In the genomic region with DNA sequence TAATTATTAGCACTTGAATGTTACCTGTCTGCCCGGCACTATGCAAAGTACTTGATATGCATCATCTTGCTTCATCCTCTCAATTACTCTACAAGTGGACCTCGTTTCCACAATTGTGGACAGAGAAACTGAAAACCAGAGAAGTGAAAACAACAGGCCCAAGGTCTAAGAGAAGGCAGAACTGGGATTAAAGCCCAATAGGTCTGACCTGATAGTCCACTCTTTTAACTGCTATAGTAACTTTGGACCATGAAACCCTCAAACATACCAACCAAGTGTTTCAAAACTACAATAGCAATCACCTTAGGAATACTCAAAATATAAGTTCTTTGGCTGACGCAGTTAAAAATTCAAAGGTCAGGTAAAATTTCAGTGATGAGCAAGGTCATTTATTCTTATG, we compare ENCODE assay signal across 24 cellular contexts. TPM values are rescaled to one million over a fixed set of nuclear protein-coding genes. Genes with fewer than 3 reads are reported as not detected.
A peak's percentile ranks its signal among the peaks of the same experiment; 100 is the strongest.
DNase-seq lines count a peak whose midpoint lies in the region; ATAC-seq and TF ChIP-seq lines count a peak whose summit lies in the region.
"Had no signal": no experiment of that assay in that cellular context is flagged by ENCODE, and none has a peak within 500 bp of the region (broad histone marks: within the 10 kb centered on the region; RNA-seq: fewer than 3 reads in every experiment).

No MANE protein-coding gene starts in this region.

- peaks cover 17 to 56% (median 50%) of the 10 kb centered on the region in 4 donors for H3K4me1 ChIP-seq in liver (ENCODE audit: control insufficient read depth in 4 of 4, insufficient read depth in 4 of 4, low read length in 3 of 4)
- H3K4me1 ChIP-seq: SJCRH30 had no signal

- ATAC-seq in natural killer cell treated with Interleukin-12 subunit alpha and Interleukin-12 subunit beta and Interleukin-15 and Interleukin-18, amount 100 ng/mL, for 72 hours, result no peak
- ATAC-seq in natural killer cell (no peak), GM21619 (IDR thresholded peaks at IDR 0.05; ENCODE audit: unreplicated experiment) (no peak)
- ATAC-seq: body of pancreas; CD8-positive, alpha-beta T cell; effector memory CD8-positive, alpha-beta T cell; pancreas; PC-3; T-helper 17 cell had no signal

- intact Hi-C loops in natural killer cell (cut with micrococcal nuclease), result no loop called here
- intact Hi-C loops in activated T-helper 2 cell treated with anti-CD3 and anti-CD28 coated beads, Interferon-gamma antibody, Interleukin-2, Interleukin-4, amounts not matched to agents 10 μg/mL and 5 μg/mL and 100 μg/mL, durations not matched to agents 14 hours and 24 hours and 36 hours (cut with micrococcal nuclease), result no loop called here

- H3K27me3 ChIP-seq in liver (ENCODE audit: control insufficient read depth in 4 of 4, insufficient read depth in 4 of 4, low read length in 3 of 4), result no peaks in the 10 kb centered on the region
- H3K27me3 ChIP-seq: body of pancreas, esophagus squamous epithelium, pancreas, SJCRH30 had no signal

- no peaks in the 10 kb centered on the region for H3K27me3 Mint-ChIP-seq in natural killer cell treated with Interleukin-12 subunit alpha and Interleukin-12 subunit beta and Interleukin-15 and Interleukin-18, amount 100 ng/mL, for 72 hours
- no peaks in the 10 kb centered on the region for H3K27me3 Mint-ChIP-seq in natural killer cell (ENCODE audit: low read depth in 2 of 2)
- no peaks in the 10 kb centered on the region for H3K27me3 Mint-ChIP-seq in activated T-helper 2 cell treated with anti-CD3 and anti-CD28 coated beads, Interferon-gamma antibody, Interleukin-2, Interleukin-4, amounts not matched to agents 10 μg/mL and 5 μg/mL and 100 μg/mL, durations not matched to agents 14 hours and 24 hours and 36 hours (ENCODE audit: low read depth)
- H3K27me3 Mint-ChIP-seq: effector memory CD8-positive, alpha-beta T cell; T-helper 17 cell had no signal

- H3K36me3 Mint-ChIP-seq in natural killer cell treated with Interleukin-12 subunit alpha and Interleukin-12 subunit beta and Interleukin-15 and Interleukin-18, amount 100 ng/mL, for 72 hours, result peaks cover 4% of the 10 kb centered on the region
- no peaks in the 10 kb centered on the region for H3K36me3 Mint-ChIP-seq in natural killer cell
- peaks cover 55% of the 10 kb centered on the region for H3K36me3 Mint-ChIP-seq in activated T-helper 2 cell treated with anti-CD3 and anti-CD28 coated beads, Interferon-gamma antibody, Interleukin-2, Interleukin-4, amounts not matched to agents 10 μg/mL and 5 μg/mL and 100 μg/mL, durations not matched to agents 14 hours and 24 hours and 36 hours (ENCODE audit: low read depth)

- 39% methylated on average over 3 of the region's 3 CpGs for WGBS in liver

- no peak for TF ChIP-seq CTCF in natural killer cell (IDR thresholded peaks at IDR 0.05)
- TF ChIP-seq CTCF in liver (IDR thresholded peaks at IDR 0.05; ENCODE audit: low read depth, low read length, missing input control), result no peak

- no peaks in the 10 kb centered on the region for H3K9me3 Mint-ChIP-seq in natural killer cell treated with Interleukin-12 subunit alpha and Interleukin-12 subunit beta and Interleukin-15 and Interleukin-18, amount 100 ng/mL, for 72 hours
- H3K9me3 Mint-ChIP-seq in natural killer cell, result no peaks in the 10 kb centered on the region
- no peaks in the 10 kb centered on the region for H3K9me3 Mint-ChIP-seq in activated T-helper 2 cell treated with anti-CD3 and anti-CD28 coated beads, Interferon-gamma antibody, Interleukin-2, Interleukin-4, amounts not matched to agents 10 μg/mL and 5 μg/mL and 100 μg/mL, durations not matched to agents 14 hours and 24 hours and 36 hours
- H3K9me3 Mint-ChIP-seq: CD8-positive, alpha-beta T cell; effector memory CD8-positive, alpha-beta T cell had no signal

- H3K27ac Mint-ChIP-seq in natural killer cell treated with Interleukin-12 subunit alpha and Interleukin-12 subunit beta and Interleukin-15 and Interleukin-18, amount 100 ng/mL, for 72 hours, result peak overlapping the region in 1 of 2 donors; percentile 90
- peak overlapping the region in 1 of 2 donors; percentile 42 for H3K27ac Mint-ChIP-seq in natural killer cell
- H3K27ac Mint-ChIP-seq in activated T-helper 2 cell treated with anti-CD3 and anti-CD28 coated beads, Interferon-gamma antibody, Interleukin-2, Interleukin-4, amounts not matched to agents 10 μg/mL and 5 μg/mL and 100 μg/mL, durations not matched to agents 14 hours and 24 hours and 36 hours, result peak overlapping the region; percentile 60
- H3K27ac Mint-ChIP-seq: CD8-positive, alpha-beta T cell had no signal

- peak overlapping the region; percentile 25 for H3K4me3 Mint-ChIP-seq in natural killer cell treated with Interleukin-12 subunit alpha and Interleukin-12 subunit beta and Interleukin-15 and Interleukin-18, amount 100 ng/mL, for 72 hours
- H3K4me3 Mint-ChIP-seq in natural killer cell, result no peak overlapping the region
- peak overlapping the region; percentile 39 for H3K4me3 Mint-ChIP-seq in activated T-helper 2 cell treated with anti-CD3 and anti-CD28 coated beads, Interferon-gamma antibody, Interleukin-2, Interleukin-4, amounts not matched to agents 10 μg/mL and 5 μg/mL and 100 μg/mL, durations not matched to agents 14 hours and 24 hours and 36 hours (ENCODE audit: low read depth)
- H3K4me3 Mint-ChIP-seq: CD8-positive, alpha-beta T cell had no signal

- TF ChIP-seq RAD21 in liver (IDR thresholded peaks at IDR 0.05), result no peak

- no peaks in the 10 kb centered on the region for H3K9me3 ChIP-seq in liver (ENCODE audit: control insufficient read depth in 4 of 4, low read length in 3 of 4)
- H3K9me3 ChIP-seq: body of pancreas, esophagus squamous epithelium, HAP-1, pancreas, SJCRH30 had no signal

- no peak overlapping the region for H3K9ac ChIP-seq in liver (ENCODE audit: low read depth in 1 of 2, low read length in 2 of 2)

- H3K36me3 ChIP-seq in liver (ENCODE audit: control insufficient read depth in 4 of 4, insufficient read depth in 3 of 4, low read depth in 1 of 4, low read length in 3 of 4), result peaks cover 0 to 3% (median under 1%) of the 10 kb centered on the region in 4 donors
- H3K36me3 ChIP-seq: HAP-1, pancreas had no signal

- H3K27ac ChIP-seq in liver (ENCODE audit: low read depth in 1 of 2, low read length in 2 of 2), result peak overlapping the region in 1 of 2 donors; percentile 33
- H3K27ac ChIP-seq: HL-60, pancreas, SJCRH30 had no signal

- no peak overlapping the region for H3K4me3 ChIP-seq in liver (ENCODE audit: low read depth in 1 of 3, low read length in 3 of 3)
- H3K4me3 ChIP-seq: body of pancreas, esophagus squamous epithelium, HAP-1, pancreas, SJCRH30 had no signal

- DNase-seq in natural killer cell treated with Interleukin-12 subunit alpha and Interleukin-12 subunit beta and Interleukin-15 and Interleukin-18, amount 100 ng/mL, for 72 hours (ENCODE audit: low spot score), result no peak
- DNase-seq in natural killer cell, result no peak
- DNase-seq in activated T-helper 2 cell treated with anti-CD3 and anti-CD28 coated beads, Interferon-gamma antibody, Interleukin-2, Interleukin-4, amounts not matched to agents 10 μg/mL and 5 μg/mL and 100 μg/mL, durations not matched to agents 14 hours and 24 hours and 36 hours (ENCODE audit: low spot score), result no peak
- DNase-seq in activated gamma-delta T cell treated with Interleukin-2 at 50 U/mL for 16 hours, result no peak
- DNase-seq in NCI-H524 treated with DMSO at 0.1 percent for 48 hours (lab: John Stamatoyannopoulos, UW), result no peak
- DNase-seq: activated CD4-positive, alpha-beta T cell treated with anti-CD3 and anti-CD28 coated beads, Interleukin-2, amount 50 U/mL, for 1 hour; activated CD8-positive, alpha-beta memory T cell treated with anti-CD3 and anti-CD28 coated beads, Interleukin-2, amount 50 U/mL, for 48 hours; activated naive CD4-positive, alpha-beta T cell treated with anti-CD3 and anti-CD28 coated beads, Interleukin-2, amount 50 U/mL, for 16 hours; body of pancreas; CD8-positive, alpha-beta T cell; effector memory CD8-positive, alpha-beta T cell; esophagus squamous epithelium; kidney; NCI-H1105; NCI-H2081 treated with DMSO at 0.1 percent for 48 hours; NCI-H446; pancreas; PC-3; SJCRH30; T-helper 17 cell had no signal

- H3K4me1 Mint-ChIP-seq in natural killer cell treated with Interleukin-12 subunit alpha and Interleukin-12 subunit beta and Interleukin-15 and Interleukin-18, amount 100 ng/mL, for 72 hours (ENCODE audit: low read depth in 2 of 2), result peaks cover 58 to 64% of the 10 kb centered on the region in 2 donors
- peaks cover 44 to 50% of the 10 kb centered on the region in 2 donors for H3K4me1 Mint-ChIP-seq in natural killer cell
- peaks cover 40% of the 10 kb centered on the region for H3K4me1 Mint-ChIP-seq in activated T-helper 2 cell treated with anti-CD3 and anti-CD28 coated beads, Interferon-gamma antibody, Interleukin-2, Interleukin-4, amounts not matched to agents 10 μg/mL and 5 μg/mL and 100 μg/mL, durations not matched to agents 14 hours and 24 hours and 36 hours (ENCODE audit: low read depth)

RNA-seq across cellular contexts. Expression of a gene that starts 7.3 kb away (rescaled TPM):
- total RNA-seq in natural killer cell treated with Interleukin-12 subunit alpha and Interleukin-12 subunit beta and Interleukin-15 and Interleukin-18, amount 100 ng/mL, for 72 hours, result 100 to 1,000 TPM; 171 to 344 TPM
- total RNA-seq in natural killer cell (100 to 1,000 TPM; 190 to 246 (median 206) TPM), liver (100 to 1,000 TPM in 1 of 2 donors, 10 to 100 TPM in 1; 68.7 to 301 TPM)
- 250 and 262 TPM in 2 replicates for total RNA-seq in activated T-helper 2 cell treated with anti-CD3 and anti-CD28 coated beads, Interferon-gamma antibody, Interleukin-2, Interleukin-4, amounts not matched to agents 10 μg/mL and 5 μg/mL and 100 μg/mL, durations not matched to agents 14 hours and 24 hours and 36 hours
- polyA plus RNA-seq in liver, result 100 to 1,000 TPM; 104 to 123 TPM
- total RNA-seq: PC-3 had no signal

RNA-seq across cellular contexts. Expression of a gene that starts 42.1 kb away (rescaled TPM):
- under 1 TPM in 1 of 2 donors, not detected in 1; 0.17 TPM for total RNA-seq in natural killer cell treated with Interleukin-12 subunit alpha and Interleukin-12 subunit beta and Interleukin-15 and Interleukin-18, amount 100 ng/mL, for 72 hours
- total RNA-seq in natural killer cell, result under 1 TPM in 2 of 3 donors, not detected in 1; 0.11 to 0.20 TPM
- 3.5 and 3.8 TPM in 2 replicates for total RNA-seq in activated T-helper 2 cell treated with anti-CD3 and anti-CD28 coated beads, Interferon-gamma antibody, Interleukin-2, Interleukin-4, amounts not matched to agents 10 μg/mL and 5 μg/mL and 100 μg/mL, durations not matched to agents 14 hours and 24 hours and 36 hours
- 10 to 100 TPM in 1 of 2 donors, 1 to 10 TPM in 1; 6.7 to 22.2 TPM for total RNA-seq in liver
- 10 to 100 TPM in 1 of 2 donors, 1 to 10 TPM in 1; 6.5 to 27.0 TPM for polyA plus RNA-seq in liver
- total RNA-seq: CD8-positive, alpha-beta T cell; PC-3 had no signal
